In the genomic region with DNA sequence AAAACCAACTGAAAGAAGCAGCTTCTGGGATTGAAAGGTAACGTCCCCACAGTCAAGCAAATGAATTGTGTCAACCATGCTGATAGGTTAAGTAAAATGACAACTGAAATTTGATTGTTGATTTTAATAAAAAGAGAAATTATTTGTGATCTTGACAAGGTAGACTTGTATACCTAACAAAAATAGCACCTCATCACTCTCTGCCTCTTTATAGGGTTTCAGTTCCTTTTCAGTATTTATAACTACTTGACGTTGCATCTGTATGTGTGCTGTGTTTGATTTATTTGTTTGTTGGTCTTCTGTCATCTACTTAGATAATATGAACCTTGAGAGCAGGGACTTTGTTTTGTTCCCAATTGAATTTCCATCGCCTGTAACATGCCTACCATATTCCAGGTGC, we compare ENCODE assay signal across 1 cellular context.
TF ChIP-seq lines count a peak whose summit lies in the region.

No MANE protein-coding gene starts in this region.

TF ChIP-seq in GM12878, 131 proteins besides CTCF, POLR2A, EP300 and RAD21 (continued from another document):
- TF ChIP-seq KDM1A (IDR thresholded peaks at IDR 0.05; ENCODE audit: borderline replicate concordance) = no peak
- no peak for TF ChIP-seq SKIL (IDR thresholded peaks at IDR 0.05; ENCODE audit: low read depth, poor library complexity, severe bottlenecking)
- TF ChIP-seq NFXL1 (IDR thresholded peaks at IDR 0.05; ENCODE audit: borderline replicate concordance) = no peak
- peak; percentile 89 for TF ChIP-seq MEF2B (IDR thresholded peaks at IDR 0.05; ENCODE audit: partially characterized antibody, poor library complexity, severe bottlenecking)
- TF ChIP-seq STAT1 (conservative IDR thresholded peaks at IDR 0.05) = no peak
- no peak; the same call in 1 of the 2 replicates for TF ChIP-seq BMI1 (IDR thresholded peaks at IDR 0.05; ENCODE audit: borderline replicate concordance)
- no peak for TF ChIP-seq RELA (IDR thresholded peaks at IDR 0.05; ENCODE audit: borderline replicate concordance, partially characterized antibody)
- no peak for TF ChIP-seq BCL3 (IDR thresholded peaks at IDR 0.05; ENCODE audit: borderline replicate concordance, insufficient read depth, low read depth, low read length, poor library complexity, severe bottlenecking)
- TF ChIP-seq, protein P1, sequence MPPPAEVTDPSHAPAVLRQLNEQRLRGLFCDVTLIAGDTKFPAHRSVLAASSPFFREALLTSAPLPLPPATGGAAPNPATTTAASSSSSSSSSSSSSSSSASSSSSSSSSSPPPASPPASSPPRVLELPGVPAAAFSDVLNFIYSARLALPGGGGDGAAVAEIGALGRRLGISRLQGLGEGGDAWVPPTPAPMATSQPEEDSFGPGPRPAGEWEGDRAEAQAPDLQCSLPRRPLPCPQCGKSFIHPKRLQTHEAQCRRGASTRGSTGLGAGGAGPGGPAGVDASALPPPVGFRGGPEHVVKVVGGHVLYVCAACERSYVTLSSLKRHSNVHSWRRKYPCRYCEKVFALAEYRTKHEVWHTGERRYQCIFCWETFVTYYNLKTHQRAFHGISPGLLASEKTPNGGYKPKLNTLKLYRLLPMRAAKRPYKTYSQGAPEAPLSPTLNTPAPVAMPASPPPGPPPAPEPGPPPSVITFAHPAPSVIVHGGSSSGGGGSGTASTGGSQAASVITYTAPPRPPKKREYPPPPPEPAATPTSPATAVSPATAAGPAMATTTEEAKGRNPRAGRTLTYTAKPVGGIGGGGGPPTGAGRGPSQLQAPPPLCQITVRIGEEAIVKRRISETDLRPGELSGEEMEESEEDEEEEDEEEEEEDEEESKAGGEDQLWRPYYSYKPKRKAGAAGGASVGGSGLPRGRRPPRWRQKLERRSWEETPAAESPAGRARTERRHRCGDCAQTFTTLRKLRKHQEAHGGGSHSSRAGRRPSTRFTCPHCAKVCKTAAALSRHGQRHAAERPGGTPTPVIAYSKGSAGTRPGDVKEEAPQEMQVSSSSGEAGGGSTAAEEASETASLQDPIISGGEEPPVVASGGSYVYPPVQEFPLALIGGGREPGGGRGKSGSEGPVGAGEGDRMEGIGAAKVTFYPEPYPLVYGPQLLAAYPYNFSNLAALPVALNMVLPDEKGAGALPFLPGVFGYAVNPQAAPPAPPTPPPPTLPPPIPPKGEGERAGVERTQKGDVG (CRISPR knock-in tag; IDR thresholded peaks at IDR 0.05) = no peak
